ENCODE assay signal across 23 cellular contexts in genomic region chr9:87643778-87644570, GRCh38.
DNase-seq lines count a peak whose midpoint lies in the region; ATAC-seq and TF ChIP-seq lines count a peak whose summit lies in the region.
"Had no signal": no experiment of that assay in that cellular context is flagged by ENCODE, and none has a peak within 500 bp of the region (broad histone marks: within the 10 kb centered on the region; RNA-seq: fewer than 3 reads in every experiment).

No MANE protein-coding gene starts in this region.

- H3K27ac ChIP-seq in endodermal cell (ENCODE audit: low read depth, low read length) = no peak overlapping the region
- H3K27ac ChIP-seq in stomach smooth muscle (ENCODE audit: low read length) = peak overlapping the region; percentile 46
- H3K27ac ChIP-seq: pancreas, thoracic aorta had no signal

- H3K9me3 Mint-ChIP-seq in endodermal cell = no peaks in the 10 kb centered on the region
- H3K9me3 Mint-ChIP-seq: activated naive CD4-positive, alpha-beta T cell treated with anti-CD3 and anti-CD28 coated beads for 36 hours; CD4-positive, alpha-beta T cell; stimulated activated effector memory CD8-positive, alpha-beta T cell treated with anti-CD3 and anti-CD28 coated beads, Interleukin-12 subunit alpha, Interleukin-12 subunit beta, amount 100 ng/mL, for 72 hours had no signal

- no peaks in the 10 kb centered on the region for H3K27me3 Mint-ChIP-seq in endodermal cell (ENCODE audit: insufficient read depth)
- H3K27me3 Mint-ChIP-seq: CD4-positive, alpha-beta T cell had no signal

- DNase-seq in NT2/D1 (ENCODE audit: low read depth, low spot score) (peak; percentile 11), endodermal cell (peak; percentile 50), mesenteric fat pad (ENCODE audit: low spot score) (peak; percentile 43), anterior cingulate cortex (lab: John Stamatoyannopoulos, UW) (no peak), DMS153 (lab: John Stamatoyannopoulos, UW) (no peak)
- DNase-seq: activated naive CD4-positive, alpha-beta T cell treated with anti-CD3 and anti-CD28 coated beads for 36 hours; activated T-cell treated with anti-CD3 and anti-CD28 coated beads, Interleukin-2, amount 50 U/mL, for 48 hours; amygdala; CD4-positive, alpha-beta T cell; central memory CD4-positive, alpha-beta T cell; NCI-H1092 treated with DMSO at 0.1 percent for 48 hours; NCI-H2029 treated with DMSO at 0.1 percent for 48 hours; NCI-H345; NCI-H82; pancreas; PC-3; SHP77 treated with DMSO at 0.1 percent for 48 hours had no signal

- H3K4me3 ChIP-seq in NT2/D1 (ENCODE audit: insufficient read length, low read depth) = no peak overlapping the region
- H3K4me3 ChIP-seq in endodermal cell (ENCODE audit: low read length) = peak overlapping the region; percentile 21
- no peak overlapping the region for H3K4me3 ChIP-seq in stomach smooth muscle (ENCODE audit: low read length in 2 of 2)
- H3K4me3 ChIP-seq: lung, pancreas, thoracic aorta had no signal

- ATAC-seq in GM19463 (IDR thresholded peaks at IDR 0.05; ENCODE audit: unreplicated experiment) = no peak
- ATAC-seq in HG03175 (IDR thresholded peaks at IDR 0.05; ENCODE audit: unreplicated experiment) = no peak
- ATAC-seq: PC-3; stimulated activated effector memory CD8-positive, alpha-beta T cell treated with anti-CD3 and anti-CD28 coated beads, Interleukin-12 subunit alpha, Interleukin-12 subunit beta, amount 100 ng/mL, for 72 hours had no signal

- no peaks in the 10 kb centered on the region for H3K9me3 ChIP-seq in NT2/D1 (ENCODE audit: insufficient read depth, low read length)
- H3K9me3 ChIP-seq in endodermal cell (ENCODE audit: control insufficient read depth, low read length) = no peaks in the 10 kb centered on the region
- no peaks in the 10 kb centered on the region for H3K9me3 ChIP-seq in stomach smooth muscle (ENCODE audit: control insufficient read depth in 2 of 2, low read length in 2 of 2)
- H3K9me3 ChIP-seq: pancreas, thoracic aorta had no signal

- no peaks in the 10 kb centered on the region for H3K27me3 ChIP-seq in NT2/D1 (ENCODE audit: insufficient read depth, insufficient read length)
- no peaks in the 10 kb centered on the region for H3K27me3 ChIP-seq in endodermal cell (ENCODE audit: control insufficient read depth, insufficient read depth, low read length, poor library complexity, severe bottlenecking)
- no peaks in the 10 kb centered on the region for H3K27me3 ChIP-seq in stomach smooth muscle (ENCODE audit: control insufficient read depth in 1 of 2, insufficient read depth in 2 of 2, low read length in 2 of 2)
- H3K27me3 ChIP-seq: pancreas had no signal

- no peak for TF ChIP-seq CTCF in endodermal cell (conservative IDR thresholded peaks at IDR 0.05)

- H3K4me3 Mint-ChIP-seq in endodermal cell = no peak overlapping the region
- H3K4me3 Mint-ChIP-seq: activated naive CD4-positive, alpha-beta T cell treated with anti-CD3 and anti-CD28 coated beads for 36 hours; CD4-positive, alpha-beta T cell; stimulated activated effector memory CD8-positive, alpha-beta T cell treated with anti-CD3 and anti-CD28 coated beads, Interleukin-12 subunit alpha, Interleukin-12 subunit beta, amount 100 ng/mL, for 72 hours had no signal

- H3K36me3 Mint-ChIP-seq in endodermal cell (ENCODE audit: low read depth) = peaks cover 64% of the 10 kb centered on the region
- H3K36me3 Mint-ChIP-seq: stimulated activated effector memory CD8-positive, alpha-beta T cell treated with anti-CD3 and anti-CD28 coated beads, Interleukin-12 subunit alpha, Interleukin-12 subunit beta, amount 100 ng/mL, for 72 hours had no signal

- H3K9ac ChIP-seq in NT2/D1 (ENCODE audit: insufficient read length, low read depth) = no peak overlapping the region
- H3K9ac ChIP-seq in endodermal cell (ENCODE audit: extremely low read depth, low read length, poor library complexity, severe bottlenecking) = no peak overlapping the region
- H3K9ac ChIP-seq in stomach smooth muscle (ENCODE audit: low read length in 2 of 2) = no peak overlapping the region

- peaks cover 78% of the 10 kb centered on the region for H3K36me3 ChIP-seq in NT2/D1 (ENCODE audit: insufficient read depth, insufficient read length, low read length)
- peaks cover 78% of the 10 kb centered on the region for H3K36me3 ChIP-seq in endodermal cell (ENCODE audit: control insufficient read depth, insufficient read depth, low read length)
- H3K36me3 ChIP-seq in stomach smooth muscle (ENCODE audit: control insufficient read depth in 2 of 2, insufficient read depth in 2 of 2, low read length in 2 of 2) = peaks cover 23 to 27% of the 10 kb centered on the region in 2 donors
- H3K36me3 ChIP-seq: thoracic aorta had no signal

- peaks cover 34% of the 10 kb centered on the region for H3K4me1 Mint-ChIP-seq in endodermal cell
- H3K4me1 Mint-ChIP-seq: stimulated activated effector memory CD8-positive, alpha-beta T cell treated with anti-CD3 and anti-CD28 coated beads, Interleukin-12 subunit alpha, Interleukin-12 subunit beta, amount 100 ng/mL, for 72 hours had no signal

- H3K4me1 ChIP-seq in NT2/D1 (ENCODE audit: insufficient read depth, insufficient read length) = peaks cover 3% of the 10 kb centered on the region
- H3K4me1 ChIP-seq in endodermal cell (ENCODE audit: control insufficient read depth, insufficient read depth, low read length) = peaks cover 18% of the 10 kb centered on the region
- H3K4me1 ChIP-seq in stomach smooth muscle (ENCODE audit: control insufficient read depth, insufficient read depth, low read length) = peaks cover 39% of the 10 kb centered on the region

- H3K27ac Mint-ChIP-seq in endodermal cell = peak overlapping the region; percentile 71
- H3K27ac Mint-ChIP-seq: activated naive CD4-positive, alpha-beta T cell treated with anti-CD3 and anti-CD28 coated beads for 36 hours; CD4-positive, alpha-beta T cell; stimulated activated effector memory CD8-positive, alpha-beta T cell treated with anti-CD3 and anti-CD28 coated beads, Interleukin-12 subunit alpha, Interleukin-12 subunit beta, amount 100 ng/mL, for 72 hours had no signal

- whole genome bisulfite sequencing in endodermal cell (ENCODE audit: insufficient coverage in 1 of 2, insufficient read length in 1 of 2), 2 experiments = 64 to 71% methylated on average over 6 to 9 of the region's 9 CpGs

Comparison
In these comparisons a context has a peak if more than half of its experiments do, and no peak if none do; other contexts are left out.
1. DNase-seq: peak in NT2/D1 (single experiment), endodermal cell (single experiment) and mesenteric fat pad (single experiment); none in anterior cingulate cortex (0 of 58) and DMS153 (single experiment).